Comparison of ENCODE assay signal across 8 cellular contexts in genomic region chr19:35901055-35901644, GRCh38. TPM values are rescaled to one million over a fixed set of nuclear protein-coding genes. Genes with fewer than 3 reads are reported as not detected.
DNase-seq lines count a peak whose midpoint lies in the region; ATAC-seq and TF ChIP-seq lines count a peak whose summit lies in the region.

No MANE protein-coding gene starts in this region.

- no peak for DNase-seq in CD8-positive, alpha-beta memory T cell
- DNase-seq in MG63 (peak; percentile 33), colonic mucosa (no peak), UCSD-AML1 (lab: John Stamatoyannopoulos, UW; ENCODE audit: unreplicated experiment) (no peak), ecto neural progenitor cell (ENCODE audit: low spot score) (no peak)
- no peak for DNase-seq in natural killer cell treated with Interleukin-12 subunit alpha and Interleukin-12 subunit beta and Interleukin-15 and Interleukin-18, amount 100 ng/mL, for 72 hours (ENCODE audit: low spot score)

- H3K27me3 ChIP-seq in CD8-positive, alpha-beta memory T cell (ENCODE audit: insufficient read depth, low read length, poor library complexity, severe bottlenecking) = no peaks in the 10 kb centered on the region
- H3K27me3 ChIP-seq in MG63 = no peaks in the 10 kb centered on the region
- H3K27me3 ChIP-seq in colonic mucosa = no peaks in the 10 kb centered on the region

- POLR2A ChIA-PET in CD8-positive, alpha-beta memory T cell (lab: Charles Lee) = interaction anchor here (0.6 to 2.1 kb wide), 4 partner anchors 9 to 30 kb away, joined by 3 to 7 read pairs (median 5); no protein-coding TSS in a partner anchor

- no peak for ATAC-seq in natural killer cell treated with Interleukin-12 subunit alpha and Interleukin-12 subunit beta and Interleukin-15 and Interleukin-18, amount 100 ng/mL, for 72 hours
- ATAC-seq in GM18498 (IDR thresholded peaks at IDR 0.05; ENCODE audit: unreplicated experiment) = no peak
- no peak for ATAC-seq in GM21390 (IDR thresholded peaks at IDR 0.05; ENCODE audit: unreplicated experiment)

- H3K27ac Mint-ChIP-seq in CD8-positive, alpha-beta memory T cell = peak overlapping the region; percentile 87 to 99 (median 98)
- H3K27ac Mint-ChIP-seq in natural killer cell treated with Interleukin-12 subunit alpha and Interleukin-12 subunit beta and Interleukin-15 and Interleukin-18, amount 100 ng/mL, for 72 hours = peak overlapping the region; percentile 86 to 100

- peak overlapping the region; percentile 91 to 100 (median 96) for H3K4me3 Mint-ChIP-seq in CD8-positive, alpha-beta memory T cell
- peak overlapping the region; percentile 94 for H3K4me3 Mint-ChIP-seq in natural killer cell treated with Interleukin-12 subunit alpha and Interleukin-12 subunit beta and Interleukin-15 and Interleukin-18, amount 100 ng/mL, for 72 hours

- H3K9me3 Mint-ChIP-seq in CD8-positive, alpha-beta memory T cell = peaks cover 0 to 3% (median 0%) of the 10 kb centered on the region in 5 donors
- no peaks in the 10 kb centered on the region for H3K9me3 Mint-ChIP-seq in natural killer cell treated with Interleukin-12 subunit alpha and Interleukin-12 subunit beta and Interleukin-15 and Interleukin-18, amount 100 ng/mL, for 72 hours

- peaks cover 45 to 72% (median 51%) of the 10 kb centered on the region in 3 donors for H3K4me1 Mint-ChIP-seq in CD8-positive, alpha-beta memory T cell
- H3K4me1 Mint-ChIP-seq in natural killer cell treated with Interleukin-12 subunit alpha and Interleukin-12 subunit beta and Interleukin-15 and Interleukin-18, amount 100 ng/mL, for 72 hours (ENCODE audit: low read depth in 2 of 2) = peaks cover 45 to 47% of the 10 kb centered on the region in 2 donors

- intact Hi-C loops in colonic mucosa (cut with DNase I) = no loop called here

- CTCF ChIA-PET in CD8-positive, alpha-beta memory T cell (lab: Charles Lee) = interaction anchor here (1.1 to 1.5 kb wide), 4 partner anchors 9 to 30 kb away, joined by 3 to 4 read pairs (median 4); no protein-coding TSS in a partner anchor

- peaks cover 3% of the 10 kb centered on the region for H3K36me3 ChIP-seq in CD8-positive, alpha-beta memory T cell (ENCODE audit: insufficient read depth, low read length)
- peaks cover 13% of the 10 kb centered on the region for H3K36me3 ChIP-seq in MG63
- no peaks in the 10 kb centered on the region for H3K36me3 ChIP-seq in colonic mucosa

- H3K4me1 ChIP-seq in CD8-positive, alpha-beta memory T cell (ENCODE audit: insufficient read depth, low read length) = peaks cover 63% of the 10 kb centered on the region
- peaks cover 3% of the 10 kb centered on the region for H3K4me1 ChIP-seq in colonic mucosa

- peaks cover 2 to 34% (median 5%) of the 10 kb centered on the region in 3 donors for H3K36me3 Mint-ChIP-seq in CD8-positive, alpha-beta memory T cell
- H3K36me3 Mint-ChIP-seq in natural killer cell treated with Interleukin-12 subunit alpha and Interleukin-12 subunit beta and Interleukin-15 and Interleukin-18, amount 100 ng/mL, for 72 hours = no peaks in the 10 kb centered on the region

- peak overlapping the region; percentile 100 for H3K4me3 ChIP-seq in CD8-positive, alpha-beta memory T cell (ENCODE audit: low read length)
- H3K4me3 ChIP-seq in MG63 = peak overlapping the region; percentile 71
- H3K4me3 ChIP-seq in colonic mucosa = peak overlapping the region; percentile 46

- TF ChIP-seq CTCF in colonic mucosa (IDR thresholded peaks at IDR 0.05) = no peak

- no peaks in the 10 kb centered on the region for H3K9me3 ChIP-seq in CD8-positive, alpha-beta memory T cell (ENCODE audit: low read length)
- H3K9me3 ChIP-seq in MG63 (no peaks in the 10 kb centered on the region), colonic mucosa (no peaks in the 10 kb centered on the region)

- H3K27me3 Mint-ChIP-seq in CD8-positive, alpha-beta memory T cell = no peaks in the 10 kb centered on the region
- H3K27me3 Mint-ChIP-seq in natural killer cell treated with Interleukin-12 subunit alpha and Interleukin-12 subunit beta and Interleukin-15 and Interleukin-18, amount 100 ng/mL, for 72 hours = no peaks in the 10 kb centered on the region

- peak overlapping the region; percentile 92 for H3K27ac ChIP-seq in CD8-positive, alpha-beta memory T cell (ENCODE audit: low read depth, low read length)
- peak overlapping the region; percentile 89 for H3K27ac ChIP-seq in colonic mucosa

- H3K9ac ChIP-seq in colonic mucosa (ENCODE audit: low read depth in 2 of 2, low read length in 2 of 2) = no peak overlapping the region

RNA-seq across cellular contexts. Expression of gene NFKBID, which starts 0.8 kb away (rescaled TPM):
- total RNA-seq in CD8-positive, alpha-beta memory T cell = 10 to 100 TPM; 63.3 to 66.5 TPM
- 3.0 TPM for polyA plus RNA-seq in CD8-positive, alpha-beta memory T cell
- 0.81 and 2.1 TPM in 2 replicates for total RNA-seq in MG63 (2014; rRNA removed; shearing (Covaris generic); ENCODE audit: low replicate concordance)
- 10 to 100 TPM in 1 of 2 donors, 1 to 10 TPM in 1; 8.6 to 11.2 TPM for total RNA-seq in colonic mucosa
- 10 to 100 TPM; 54.4 to 68.7 TPM for total RNA-seq in natural killer cell treated with Interleukin-12 subunit alpha and Interleukin-12 subunit beta and Interleukin-15 and Interleukin-18, amount 100 ng/mL, for 72 hours

RNA-seq across cellular contexts. Expression of gene HCST, which starts 1.2 kb away (rescaled TPM):
- 10 to 100 TPM; 53.4 to 60.1 TPM for total RNA-seq in CD8-positive, alpha-beta memory T cell
- 1,883 TPM for polyA plus RNA-seq in CD8-positive, alpha-beta memory T cell
- not detected in 2 replicates for total RNA-seq in MG63 (2014; rRNA removed; shearing (Covaris generic); ENCODE audit: low replicate concordance)
- total RNA-seq in colonic mucosa = 1 to 10 TPM; 2.4 to 4.8 TPM
- 100 to 1,000 TPM; 154 to 228 TPM for total RNA-seq in natural killer cell treated with Interleukin-12 subunit alpha and Interleukin-12 subunit beta and Interleukin-15 and Interleukin-18, amount 100 ng/mL, for 72 hours

RNA-seq across cellular contexts. Expression of gene TYROBP, which starts 6.9 kb away (rescaled TPM):
- 1 to 10 TPM; 6.4 to 6.8 TPM for total RNA-seq in CD8-positive, alpha-beta memory T cell
- 96.2 TPM for polyA plus RNA-seq in CD8-positive, alpha-beta memory T cell
- total RNA-seq in MG63 (2014; rRNA removed; shearing (Covaris generic); ENCODE audit: low replicate concordance) = not detected in 2 replicates
- total RNA-seq in colonic mucosa = 10 to 100 TPM; 10.4 to 32.8 TPM
- total RNA-seq in natural killer cell treated with Interleukin-12 subunit alpha and Interleukin-12 subunit beta and Interleukin-15 and Interleukin-18, amount 100 ng/mL, for 72 hours = 100 to 1,000 TPM in 1 of 2 donors, 10 to 100 TPM in 1; 65.3 to 235 TPM

RNA-seq across cellular contexts. Expression of gene APLP1, which starts 32.8 kb away (rescaled TPM):
- under 1 TPM; 0.85 to 0.86 TPM for total RNA-seq in CD8-positive, alpha-beta memory T cell
- not detected for polyA plus RNA-seq in CD8-positive, alpha-beta memory T cell
- total RNA-seq in MG63 (2014; rRNA removed; shearing (Covaris generic); ENCODE audit: low replicate concordance) = 19.1 and 32.5 TPM in 2 replicates
- 1 to 10 TPM; 2.6 to 3.7 TPM for total RNA-seq in colonic mucosa
- 1 to 10 TPM; 1.9 TPM for total RNA-seq in natural killer cell treated with Interleukin-12 subunit alpha and Interleukin-12 subunit beta and Interleukin-15 and Interleukin-18, amount 100 ng/mL, for 72 hours

RNA-seq across cellular contexts. Expression of gene LRFN3, which starts 35.0 kb away (rescaled TPM):
- 10 to 100 TPM; 12.4 to 12.5 TPM for total RNA-seq in CD8-positive, alpha-beta memory T cell
- 3.0 TPM for polyA plus RNA-seq in CD8-positive, alpha-beta memory T cell
- 2.3 and 2.9 TPM in 2 replicates for total RNA-seq in MG63 (2014; rRNA removed; shearing (Covaris generic); ENCODE audit: low replicate concordance)
- total RNA-seq in colonic mucosa = 10 to 100 TPM; 10.0 to 17.4 TPM
- 10 to 100 TPM in 1 of 2 donors, 1 to 10 TPM in 1; 4.6 to 10.6 TPM for total RNA-seq in natural killer cell treated with Interleukin-12 subunit alpha and Interleukin-12 subunit beta and Interleukin-15 and Interleukin-18, amount 100 ng/mL, for 72 hours

Comparison
In these comparisons a context has a peak if more than half of its experiments do, and no peak if none do; other contexts are left out.
1. H3K4me3 ChIP-seq: peak in every context shown above with its lines; median percentile 100 in CD8-positive, alpha-beta memory T cell; 71 in MG63; 46 in colonic mucosa.
2. RNA of gene NFKBID, which starts 0.8 kb away (total RNA-seq): 54.4 to 68.7 TPM in natural killer cell treated with Interleukin-12 subunit alpha and Interleukin-12 subunit beta and Interleukin-15 and Interleukin-18, amount 100 ng/mL, for 72 hours and 63.3 to 66.5 TPM in CD8-positive, alpha-beta memory T cell; 8.6 to 11.2 TPM in colonic mucosa and 0.81 to 2.1 TPM in MG63; every median in the first group is over 4 times any median in the second.
3. RNA of gene HCST, which starts 1.2 kb away (total RNA-seq): 154 to 228 TPM in natural killer cell treated with Interleukin-12 subunit alpha and Interleukin-12 subunit beta and Interleukin-15 and Interleukin-18, amount 100 ng/mL, for 72 hours and 53.4 to 60.1 TPM in CD8-positive, alpha-beta memory T cell; 2.4 to 4.8 TPM in colonic mucosa and not detected in MG63; every median in the first group is over 4 times any median in the second.